In genomic region chr22:25352294-25352680, GRCh38 we compare ENCODE assay signal across 17 cellular contexts.
DNase-seq lines count a peak whose midpoint lies in the region; ATAC-seq and TF ChIP-seq lines count a peak whose summit lies in the region.
"Had no signal": no experiment of that assay in that cellular context is flagged by ENCODE, and none has a peak within 500 bp of the region (broad histone marks: within the 10 kb centered on the region; RNA-seq: fewer than 3 reads in every experiment).

No MANE protein-coding gene starts in this region.

- no peaks in the 10 kb centered on the region; the same call in 1 of the 2 replicates for H3K36me3 ChIP-seq in Panc1 (ENCODE audit: control insufficient read depth, insufficient read depth, low read length)
- peaks cover 18 to 74% (median 34%) of the 10 kb centered on the region in 4 donors for H3K36me3 ChIP-seq in sigmoid colon
- peaks cover 19 to 98% (median 19%) of the 10 kb centered on the region in 3 donors for H3K36me3 ChIP-seq in esophagus squamous epithelium
- H3K36me3 ChIP-seq in WERI-Rb-1: peaks cover 81% of the 10 kb centered on the region

- intact Hi-C loops in Panc1 (cut with micrococcal nuclease; ENCODE audit: unreplicated experiment): no loop called here
- intact Hi-C loops in sigmoid colon (cut with DNase I): no loop called here
- intact Hi-C loops in esophagus squamous epithelium (cut with DNase I): no loop called here

- H3K4me3 ChIP-seq in Panc1 (ENCODE audit: low read depth in 2 of 2, low read length in 2 of 2): no peak overlapping the region
- no peak overlapping the region for H3K4me3 ChIP-seq in sigmoid colon
- no peak overlapping the region for H3K4me3 ChIP-seq in esophagus squamous epithelium
- no peak overlapping the region for H3K4me3 ChIP-seq in WERI-Rb-1 (ENCODE audit: low read depth, low read length)
- H3K4me3 ChIP-seq: BLaER1 treated with 17β-estradiol and CSF1 and Interleukin-3, amounts not matched to agents 10 nM and 100 nM; GM23338 had no signal

- in situ Hi-C loops in Panc1 (cut with HindIII; ENCODE audit: low pct_unique_long_range_greater_than_20kb, low sequenced_read_pairs): no loop called here

- TF ChIP-seq POLR2A in sigmoid colon (IDR thresholded peaks at IDR 0.05) (no peak), esophagus squamous epithelium (IDR thresholded peaks at IDR 0.05) (no peak)

- H3K27me3 Mint-ChIP-seq in activated naive CD4-positive, alpha-beta T cell treated with anti-CD3 and anti-CD28 coated beads, Interleukin-2, amount 10 ng/mL, durations not matched to agents 7 days and 5 days: no peaks in the 10 kb centered on the region
- H3K27me3 Mint-ChIP-seq: B cell had no signal

- no peak overlapping the region for H3K4me3 Mint-ChIP-seq in activated naive CD4-positive, alpha-beta T cell treated with anti-CD3 and anti-CD28 coated beads, Interleukin-2, amount 10 ng/mL, durations not matched to agents 7 days and 5 days
- H3K4me3 Mint-ChIP-seq: B cell; CD8-positive, alpha-beta T cell; GM23338 had no signal

- H3K27me3 ChIP-seq in Panc1 (ENCODE audit: control insufficient read depth, insufficient read depth, low read length) (no peaks in the 10 kb centered on the region), sigmoid colon (no peaks in the 10 kb centered on the region), esophagus squamous epithelium (no peaks in the 10 kb centered on the region), WERI-Rb-1 (ENCODE audit: insufficient read depth, low read depth, severe bottlenecking) (no peaks in the 10 kb centered on the region)
- H3K27me3 ChIP-seq: BLaER1 treated with 17β-estradiol and CSF1 and Interleukin-3, amounts not matched to agents 10 nM and 100 nM had no signal

- no peak overlapping the region for H3K27ac Mint-ChIP-seq in activated naive CD4-positive, alpha-beta T cell treated with anti-CD3 and anti-CD28 coated beads, Interleukin-2, amount 10 ng/mL, durations not matched to agents 7 days and 5 days
- H3K27ac Mint-ChIP-seq: B cell; CD8-positive, alpha-beta T cell; GM23338 had no signal

- TF ChIP-seq CTCF in Panc1 (IDR thresholded peaks at IDR 0.05) (no peak), sigmoid colon (IDR thresholded peaks at IDR 0.05) (no peak), esophagus squamous epithelium (IDR thresholded peaks at IDR 0.05) (no peak), WERI-Rb-1 (IDR thresholded peaks at IDR 0.05; ENCODE audit: low read depth, low read length) (no peak)

- POLR2A ChIA-PET in Panc1 (lab: Charles Lee): no interaction called here

- H3K36me3 Mint-ChIP-seq in activated naive CD4-positive, alpha-beta T cell treated with anti-CD3 and anti-CD28 coated beads, Interleukin-2, amount 10 ng/mL, durations not matched to agents 7 days and 5 days: peaks cover 39% of the 10 kb centered on the region

- H3K4me1 Mint-ChIP-seq in activated naive CD4-positive, alpha-beta T cell treated with anti-CD3 and anti-CD28 coated beads, Interleukin-2, amount 10 ng/mL, durations not matched to agents 7 days and 5 days: peaks cover 4% of the 10 kb centered on the region
- H3K4me1 Mint-ChIP-seq: B cell, GM23338 had no signal

- no peak for ATAC-seq in Panc1
- ATAC-seq: CD8-positive, alpha-beta T cell; GM23338 had no signal

- H3K9me3 ChIP-seq in Panc1 (ENCODE audit: control insufficient read depth, insufficient read depth, low read depth, low read length): no peaks in the 10 kb centered on the region
- H3K9me3 ChIP-seq in sigmoid colon: no peaks in the 10 kb centered on the region
- H3K9me3 ChIP-seq in esophagus squamous epithelium: no peaks in the 10 kb centered on the region
- peaks cover 2% of the 10 kb centered on the region for H3K9me3 ChIP-seq in WERI-Rb-1 (ENCODE audit: severe bottlenecking)

- H3K27ac ChIP-seq in Panc1 (ENCODE audit: low read length): no peak overlapping the region
- no peak overlapping the region for H3K27ac ChIP-seq in sigmoid colon
- no peak overlapping the region for H3K27ac ChIP-seq in esophagus squamous epithelium
- H3K27ac ChIP-seq in WERI-Rb-1: no peak overlapping the region
- H3K27ac ChIP-seq: BLaER1 treated with 17β-estradiol and CSF1 and Interleukin-3, amounts not matched to agents 10 nM and 100 nM had no signal

- BruUV-seq in Panc1 (replicated peaks; lab: Mats Ljungman, UMichigan): TSS peak; percentile 33

- WGBS in sigmoid colon, 2 donors: 94 to 96% methylated on average over 8 of the region's 8 CpGs
- WGBS in esophagus squamous epithelium, 2 donors: 92% methylated on average over 8 of the region's 8 CpGs

- H3K4me1 ChIP-seq in Panc1 (ENCODE audit: control insufficient read depth, insufficient read depth, low read length) (no peaks in the 10 kb centered on the region), sigmoid colon (no peaks in the 10 kb centered on the region), esophagus squamous epithelium (peaks cover 0 to 11% (median 0%) of the 10 kb centered on the region in 3 donors)

- no peaks in the 10 kb centered on the region for H3K9me3 Mint-ChIP-seq in activated naive CD4-positive, alpha-beta T cell treated with anti-CD3 and anti-CD28 coated beads, Interleukin-2, amount 10 ng/mL, durations not matched to agents 7 days and 5 days
- H3K9me3 Mint-ChIP-seq: CD8-positive, alpha-beta T cell had no signal

- TF ChIP-seq EP300 in sigmoid colon (IDR thresholded peaks at IDR 0.05): no peak

- DNase-seq in activated naive CD4-positive, alpha-beta T cell treated with anti-CD3 and anti-CD28 coated beads, Interleukin-2, amount 10 ng/mL, durations not matched to agents 7 days and 5 days: peak; percentile 11
- DNase-seq in activated naive CD4-positive, alpha-beta T cell (lab: John Stamatoyannopoulos, UW): no peak
- DNase-seq in Panc1 (ENCODE audit: low read depth, low spot score) (no peak), sigmoid colon (peak; percentile 38), esophagus squamous epithelium (lab: John Stamatoyannopoulos, UW) (no peak), WERI-Rb-1 (no peak), GDM1 (lab: John Stamatoyannopoulos, UW) (no peak)
- DNase-seq: 8988T; CD8-positive, alpha-beta T cell; DMS 273 treated with DMSO at 0.1 percent for 48 hours; DMS53; DND-41; EL; HCEC 1CT had no signal

- CTCF ChIA-PET in activated naive CD4-positive, alpha-beta T cell treated with anti-CD3 and anti-CD28 coated beads, Interleukin-2, amount 10 ng/mL, durations not matched to agents 7 days and 5 days (lab: Charles Lee): interaction anchor here (1.9 kb wide), 1 partner anchor 19 kb away, joined by 5 read pairs; no protein-coding TSS in a partner anchor
- CTCF ChIA-PET in Panc1 (lab: Charles Lee): no interaction called here

Comparison
In these comparisons a context has a peak if more than half of its experiments do, and no peak if none do; other contexts are left out.
1. DNase-seq: peak in activated naive CD4-positive, alpha-beta T cell treated with anti-CD3 and anti-CD28 coated beads, Interleukin-2, amount 10 ng/mL, durations not matched to agents 7 days and 5 days (single experiment) and sigmoid colon (single experiment); none in activated naive CD4-positive, alpha-beta T cell (0 of 4), Panc1 (single experiment), esophagus squamous epithelium (single experiment), WERI-Rb-1 (single experiment) and GDM1 (single experiment).